In the genomic region with DNA sequence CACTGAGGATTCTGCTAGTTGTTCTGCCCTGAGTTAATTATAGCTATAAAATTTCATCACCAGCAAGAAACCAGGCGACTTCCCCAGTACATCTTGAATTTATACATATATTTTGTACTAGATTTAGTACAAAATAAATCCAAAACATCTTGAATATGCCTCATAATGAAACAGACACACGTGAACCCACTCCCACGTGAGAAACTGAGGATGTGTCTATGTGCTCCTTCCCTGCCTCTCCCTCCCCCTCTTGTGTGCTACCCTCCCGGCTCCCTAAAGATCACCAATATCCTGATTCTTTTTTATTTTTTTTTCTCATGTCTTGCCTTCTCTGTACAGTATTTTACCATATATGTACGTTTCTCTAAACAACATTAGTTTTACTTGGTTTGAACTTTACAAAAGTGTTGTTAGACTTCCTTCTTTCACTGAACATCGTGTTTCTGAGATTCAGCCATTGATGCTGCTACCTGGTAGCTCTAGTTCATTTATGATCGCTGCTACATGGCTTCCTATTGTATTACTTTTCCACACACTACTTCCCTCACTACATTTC, we compare ENCODE assay signal across 8 cellular contexts. TPM values are rescaled to one million over a fixed set of nuclear protein-coding genes. Genes with fewer than 3 reads are reported as not detected.
DNase-seq lines count a peak whose midpoint lies in the region; ATAC-seq, FAIRE-seq and TF ChIP-seq lines count a peak whose summit lies in the region.

No MANE protein-coding gene starts in this region.

- H3K27ac ChIP-seq in C4-2B: peak overlapping the region; percentile 63; the same call in 1 of the 2 replicates
- no peak overlapping the region for H3K27ac ChIP-seq in liver (ENCODE audit: low read depth in 1 of 2, low read length in 2 of 2)
- H3K27ac ChIP-seq in suprapubic skin: peak overlapping the region; percentile 52

- H3K9me3 Mint-ChIP-seq in activated naive CD4-positive, alpha-beta T cell treated with anti-CD3 and anti-CD28 coated beads, Interleukin-2, amount 50 U/mL, for 24 hours: no peaks in the 10 kb centered on the region

- no peak overlapping the region for H3K9ac ChIP-seq in liver (ENCODE audit: low read depth in 1 of 2, low read length in 2 of 2)

- TF ChIP-seq CTCF in C4-2B (conservative IDR thresholded peaks at IDR 0.05) (no peak), liver (IDR thresholded peaks at IDR 0.05; ENCODE audit: low read depth, low read length, missing input control) (no peak), suprapubic skin (IDR thresholded peaks at IDR 0.05) (no peak)

- H3K4me1 ChIP-seq in liver (ENCODE audit: control insufficient read depth in 4 of 4, insufficient read depth in 4 of 4, low read length in 3 of 4) (peaks cover 7 to 32% (median 18%) of the 10 kb centered on the region in 4 donors), suprapubic skin (peaks cover 46% of the 10 kb centered on the region)

- no peak for FAIRE-seq in RCC 7860 (lab: Jason Lieb, UNC)

- H3K4me3 ChIP-seq in liver (ENCODE audit: low read depth in 1 of 3, low read length in 3 of 3) (peak overlapping the region in 2 of 3 donors; percentile 58 to 63), suprapubic skin (peak overlapping the region; percentile 86)

- 43% methylated on average over 7 of the region's 7 CpGs for WGBS in liver
- 25% methylated on average over 7 of the region's 7 CpGs for WGBS in suprapubic skin

- no peak for TF ChIP-seq EP300 in suprapubic skin (IDR thresholded peaks at IDR 0.05)

- H3K36me3 ChIP-seq in liver (ENCODE audit: control insufficient read depth in 4 of 4, insufficient read depth in 3 of 4, low read depth in 1 of 4, low read length in 3 of 4) (no peaks in the 10 kb centered on the region), suprapubic skin (no peaks in the 10 kb centered on the region)

- H3K27me3 ChIP-seq in liver (ENCODE audit: control insufficient read depth in 4 of 4, insufficient read depth in 4 of 4, low read length in 3 of 4) (no peaks in the 10 kb centered on the region), suprapubic skin (no peaks in the 10 kb centered on the region)

- ATAC-seq in HG03039 (IDR thresholded peaks at IDR 0.05; ENCODE audit: unreplicated experiment): no peak

- peaks cover 4% of the 10 kb centered on the region for H3K36me3 Mint-ChIP-seq in activated naive CD4-positive, alpha-beta T cell treated with anti-CD3 and anti-CD28 coated beads, Interleukin-2, amount 50 U/mL, for 24 hours

- no peaks in the 10 kb centered on the region for H3K9me3 ChIP-seq in liver (ENCODE audit: control insufficient read depth in 4 of 4, low read length in 3 of 4)
- no peaks in the 10 kb centered on the region for H3K9me3 ChIP-seq in suprapubic skin

- peak overlapping the region; percentile 87 for H3K4me3 Mint-ChIP-seq in activated naive CD4-positive, alpha-beta T cell treated with anti-CD3 and anti-CD28 coated beads, Interleukin-2, amount 50 U/mL, for 24 hours

- H3K27me3 Mint-ChIP-seq in activated naive CD4-positive, alpha-beta T cell treated with anti-CD3 and anti-CD28 coated beads, Interleukin-2, amount 50 U/mL, for 24 hours: no peaks in the 10 kb centered on the region

- H3K27ac Mint-ChIP-seq in activated naive CD4-positive, alpha-beta T cell treated with anti-CD3 and anti-CD28 coated beads, Interleukin-2, amount 50 U/mL, for 24 hours: peak overlapping the region; percentile 92

- H3K4me1 Mint-ChIP-seq in activated naive CD4-positive, alpha-beta T cell treated with anti-CD3 and anti-CD28 coated beads, Interleukin-2, amount 50 U/mL, for 24 hours: peaks cover 61% of the 10 kb centered on the region

- TF ChIP-seq RAD21 in liver (IDR thresholded peaks at IDR 0.05): no peak

- DNase-seq in KG1 (lab: John Stamatoyannopoulos, UW) (peak; percentile 50), suprapubic skin (ENCODE audit: low spot score in 2 of 2) (no peak), RCC 7860 (ENCODE audit: low spot score) (no peak), GDM1 (lab: John Stamatoyannopoulos, UW) (no peak)

- TF ChIP-seq POLR2A in suprapubic skin (IDR thresholded peaks at IDR 0.05): no peak

TF ChIP-seq in liver, 16 proteins besides CTCF, POLR2A, EP300 and RAD21:
- no peak for TF ChIP-seq SP1 (IDR thresholded peaks at IDR 0.05)
TF ChIP-seq in liver: peak in this region for 0.

RNA-seq across cellular contexts. Expression of a gene that starts 1.1 kb away (rescaled TPM):
- total RNA-seq in liver (1 to 10 TPM; 4.8 to 8.2 TPM), suprapubic skin (10 to 100 TPM; 41.2 to 54.3 (median 42.8) TPM)
- polyA plus RNA-seq in liver: 1 to 10 TPM; 5.8 to 7.4 TPM

Comparison
In these comparisons a context has a peak if more than half of its experiments do, and no peak if none do; other contexts are left out.
1. H3K27ac ChIP-seq: peak in C4-2B (single experiment) and suprapubic skin (single experiment); none in liver (0 of 2).
2. RNA of a gene that starts 1.1 kb away (total RNA-seq): 41.2 to 54.3 TPM in suprapubic skin; 4.8 to 8.2 TPM in liver; every median in the first group is over 4 times any median in the second.